Comparison of ENCODE assay signal across 18 cellular contexts in genomic region chr14:21631084-21631483, GRCh38. TPM values are rescaled to one million over a fixed set of nuclear protein-coding genes. Genes with fewer than 3 reads are reported as not detected.
A peak's percentile ranks its signal among the peaks of the same experiment; 100 is the strongest.
DNase-seq lines count a peak whose midpoint lies in the region; ATAC-seq lines count a peak whose summit lies in the region.
"Had no signal": no experiment of that assay in that cellular context is flagged by ENCODE, and none has a peak within 500 bp of the region (broad histone marks: within the 10 kb centered on the region; RNA-seq: fewer than 3 reads in every experiment).

No MANE protein-coding gene starts in this region.

- ATAC-seq in esophagus mucosa: peak; percentile 72
- no peak for ATAC-seq in HG02938 (IDR thresholded peaks at IDR 0.05; ENCODE audit: unreplicated experiment)
- ATAC-seq in HG03378 (IDR thresholded peaks at IDR 0.05; ENCODE audit: unreplicated experiment): no peak
- ATAC-seq in HG03196 (IDR thresholded peaks at IDR 0.05; ENCODE audit: unreplicated experiment): no peak

- DNase-seq in DMS53 (lab: John Stamatoyannopoulos, UW) (peak; percentile 85), HPDE6-E6E7 (ENCODE audit: extremely low spot score) (peak; percentile 17), NCI-H774 (lab: John Stamatoyannopoulos, UW) (peak; percentile 39), OCI-M1 (lab: John Stamatoyannopoulos, UW) (no peak)
- DNase-seq: CD4-positive, alpha-beta T cell; H9; NCI-H1048; NCI-H510A; NK-92 treated with Interleukin-12 subunit alpha and Interleukin-12 subunit beta, amount 100 ng/mL, for 24 hours; SK-N-SH had no signal

RNA-seq across cellular contexts. Expression of gene OR10G2, which starts 3.7 kb away (rescaled TPM):
- not detected for total RNA-seq in esophagus mucosa
- total RNA-seq: B cell; CD4-positive, alpha-beta T cell; Daoy; H9; HT-29; T-helper 1 cell treated with Interleukin-12 subunit alpha and Interleukin-12 subunit beta and Interleukin-4 antibody, amounts not matched to agents 30 ng/mL and 1 ng/mL, for 36 hours had no signal

RNA-seq across cellular contexts. Expression of gene OR4E2, which starts 22.6 kb away (rescaled TPM):
- not detected for total RNA-seq in esophagus mucosa
- total RNA-seq: B cell; CD4-positive, alpha-beta T cell; Daoy; H9; HT-29; T-helper 1 cell treated with Interleukin-12 subunit alpha and Interleukin-12 subunit beta and Interleukin-4 antibody, amounts not matched to agents 30 ng/mL and 1 ng/mL, for 36 hours had no signal

RNA-seq across cellular contexts. Expression of gene OR4E1, which starts 42.5 kb away (rescaled TPM):
- not detected for total RNA-seq in esophagus mucosa
- total RNA-seq: B cell; CD4-positive, alpha-beta T cell; Daoy; H9; HT-29 had no signal

RNA-seq across cellular contexts. Expression of gene OR10G3, which starts 51.2 kb away (rescaled TPM):
- not detected for total RNA-seq in esophagus mucosa
- total RNA-seq: B cell; CD4-positive, alpha-beta T cell; Daoy; H9; HT-29; T-helper 1 cell treated with Interleukin-12 subunit alpha and Interleukin-12 subunit beta and Interleukin-4 antibody, amounts not matched to agents 30 ng/mL and 1 ng/mL, for 36 hours had no signal
